Comparison of ENCODE assay signal across 8 cellular contexts in the genomic region with DNA sequence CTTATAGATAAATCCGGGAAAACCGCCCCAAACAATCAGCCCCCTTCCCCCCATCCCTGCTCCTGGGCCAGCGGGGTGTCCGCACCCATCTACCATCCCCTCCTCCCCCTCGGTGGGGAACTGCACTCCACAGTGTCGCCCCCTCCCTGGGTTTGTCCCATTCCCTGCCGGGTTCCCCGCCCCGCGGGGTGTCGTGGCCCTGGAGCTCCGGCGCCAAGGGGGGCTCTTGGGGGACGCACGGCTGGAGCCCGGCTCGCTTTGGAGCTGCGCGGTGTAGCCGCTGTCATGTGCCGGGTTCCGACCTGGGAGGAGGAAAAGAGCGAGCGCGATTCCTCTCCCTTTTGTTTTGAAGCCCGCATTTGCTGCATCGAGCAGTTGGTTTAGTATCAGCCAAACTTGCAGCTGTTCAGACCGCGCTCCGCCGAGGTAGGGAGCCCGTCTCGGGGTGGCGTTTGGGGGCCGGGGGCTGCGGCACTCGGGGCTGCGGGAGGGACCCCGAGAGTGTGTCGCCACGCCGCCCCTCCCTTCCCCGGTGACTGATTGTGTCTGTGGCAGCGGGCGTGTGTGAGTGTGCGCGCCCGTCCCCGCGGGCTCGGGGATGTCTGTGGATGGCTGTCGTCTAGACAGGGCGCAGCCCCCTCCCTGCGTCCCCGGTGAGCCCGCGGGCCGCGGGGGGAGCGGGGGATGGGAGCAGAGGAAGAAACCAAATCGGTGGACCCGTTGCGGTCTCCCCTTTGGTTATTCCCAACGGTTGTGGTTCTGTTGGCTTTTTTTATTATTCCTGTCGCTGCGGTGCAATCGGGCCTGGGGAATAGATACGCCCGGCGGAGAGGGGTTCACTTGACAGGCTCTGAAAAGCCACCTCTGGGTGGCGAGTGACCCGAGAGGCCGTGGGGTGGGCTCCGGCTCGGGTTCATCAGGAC. TPM values are rescaled to one million over a fixed set of nuclear protein-coding genes. Genes with fewer than 3 reads are reported as not detected.
DNase-seq lines count a peak whose midpoint lies in the region; ATAC-seq and TF ChIP-seq lines count a peak whose summit lies in the region.

No MANE protein-coding gene starts in this region.

- POLR2A ChIA-PET in activated CD4-positive, alpha-beta T cell treated with anti-CD3 and anti-CD28 coated beads for 36 hours (lab: Charles Lee) = no interaction called here

- H3K4me3 ChIP-seq in OCI-LY3 (ENCODE audit: low read length) (peak overlapping the region; percentile 83), foreskin fibroblast (ENCODE audit: low read depth in 1 of 2, low read length in 2 of 2) (peak overlapping the region; percentile 85 to 94), upper lobe of left lung (peak overlapping the region; percentile 73 to 83 (median 82))

- CTCF ChIA-PET in activated CD4-positive, alpha-beta T cell treated with anti-CD3 and anti-CD28 coated beads for 36 hours (lab: Charles Lee) = no interaction called here

- WGBS in upper lobe of left lung, 2 donors = 0 to 3% methylated on average over 5 to 66 of the region's 75 CpGs

- H3K9ac ChIP-seq in OCI-LY3 (ENCODE audit: low read length) = peak overlapping the region; percentile 70

- H3K36me3 ChIP-seq in OCI-LY3 (replicated peaks; ENCODE audit: low read depth, low read length) (no peaks in the 10 kb centered on the region), upper lobe of left lung (no peaks in the 10 kb centered on the region)

- peak overlapping the region; percentile 7; the same call in 1 of the 2 replicates for H2AFZ ChIP-seq in OCI-LY3 (ENCODE audit: low read depth, low read length)

- H3K9me3 Mint-ChIP-seq in activated CD4-positive, alpha-beta T cell treated with anti-CD3 and anti-CD28 coated beads for 36 hours (ENCODE audit: low read depth) = no peaks in the 10 kb centered on the region
- no peaks in the 10 kb centered on the region for H3K9me3 Mint-ChIP-seq in natural killer cell treated with Interleukin-12 subunit alpha and Interleukin-12 subunit beta and Interleukin-15 and Interleukin-18, amount 100 ng/mL, for 72 hours

- no peaks in the 10 kb centered on the region for H3K27me3 ChIP-seq in OCI-LY3 (ENCODE audit: low read depth, low read length)
- H3K27me3 ChIP-seq in upper lobe of left lung = no peaks in the 10 kb centered on the region

- H3K4me3 Mint-ChIP-seq in activated CD4-positive, alpha-beta T cell treated with anti-CD3 and anti-CD28 coated beads for 36 hours = peak overlapping the region; percentile 78
- peak overlapping the region; percentile 78 for H3K4me3 Mint-ChIP-seq in natural killer cell treated with Interleukin-12 subunit alpha and Interleukin-12 subunit beta and Interleukin-15 and Interleukin-18, amount 100 ng/mL, for 72 hours

- H3K9me3 ChIP-seq in OCI-LY3 (ENCODE audit: insufficient read depth, low read length) = no peaks in the 10 kb centered on the region
- no peaks in the 10 kb centered on the region for H3K9me3 ChIP-seq in upper lobe of left lung

- no peak for TF ChIP-seq POLR2A in upper lobe of left lung (IDR thresholded peaks at IDR 0.05)

- H3K36me3 Mint-ChIP-seq in activated CD4-positive, alpha-beta T cell treated with anti-CD3 and anti-CD28 coated beads for 36 hours (ENCODE audit: low read depth) = no peaks in the 10 kb centered on the region
- H3K36me3 Mint-ChIP-seq in natural killer cell treated with Interleukin-12 subunit alpha and Interleukin-12 subunit beta and Interleukin-15 and Interleukin-18, amount 100 ng/mL, for 72 hours = no peaks in the 10 kb centered on the region

- H3K4me1 ChIP-seq in OCI-LY3 (ENCODE audit: low read length) (peaks cover 9% of the 10 kb centered on the region), upper lobe of left lung (peaks cover 4 to 33% (median 8%) of the 10 kb centered on the region in 4 donors)

- peaks cover 33% of the 10 kb centered on the region for H4K20me1 ChIP-seq in OCI-LY3 (ENCODE audit: insufficient read depth, low read length)

- no peak overlapping the region for H3K27ac ChIP-seq in OCI-LY3 (ENCODE audit: low read length)
- peak overlapping the region; percentile 85 to 91 (median 88) for H3K27ac ChIP-seq in upper lobe of left lung

- intact Hi-C loops in activated CD4-positive, alpha-beta T cell treated with anti-CD3 and anti-CD28 coated beads for 36 hours (cut with DNase I, micrococcal nuclease) = loop anchor here in 1 of 2 experiments (1.0 to 2.0 kb wide), 3 partner anchors 379 to 921 kb away; a partner anchor contains a TSS

- TF ChIP-seq CTCF in OCI-LY3 (IDR thresholded peaks at IDR 0.05; ENCODE audit: low read depth, low read length) (no peak), foreskin fibroblast (IDR thresholded peaks at IDR 0.05; ENCODE audit: low read depth, low read length) (no peak), upper lobe of left lung (IDR thresholded peaks at IDR 0.05) (peak in 1 of 6 experiments; percentile 4)

- DNase-seq in activated CD4-positive, alpha-beta T cell treated with anti-CD3 and anti-CD28 coated beads for 36 hours = peak; percentile 47
- DNase-seq in activated CD4-positive, alpha-beta T cell treated with anti-CD3 and anti-CD28 coated beads for 1 hour = no peak
- DNase-seq in activated naive CD4-positive, alpha-beta T cell treated with Interleukin-2 at 50 U/mL for 16 hours = peak; percentile 30
- peak; percentile 46 to 77 for DNase-seq in foreskin fibroblast
- no peak for DNase-seq in natural killer cell treated with Interleukin-12 subunit alpha and Interleukin-12 subunit beta and Interleukin-15 and Interleukin-18, amount 100 ng/mL, for 72 hours (ENCODE audit: low spot score)
- DNase-seq in upper lobe of left lung = peak; percentile 28 to 89

- no peak for TF ChIP-seq EP300 in upper lobe of left lung (IDR thresholded peaks at IDR 0.05)

- peak; percentile 24 for ATAC-seq in activated CD4-positive, alpha-beta T cell treated with anti-CD3 and anti-CD28 coated beads for 36 hours
- peak in 1 of 2 donors; percentile 34 for ATAC-seq in natural killer cell treated with Interleukin-12 subunit alpha and Interleukin-12 subunit beta and Interleukin-15 and Interleukin-18, amount 100 ng/mL, for 72 hours
- ATAC-seq in upper lobe of left lung (ENCODE audit: low FRiP score in 2 of 2) (peak; percentile 32 to 38), GM19463 (IDR thresholded peaks at IDR 0.05; ENCODE audit: unreplicated experiment) (no peak)

- H3K27me3 Mint-ChIP-seq in activated CD4-positive, alpha-beta T cell treated with anti-CD3 and anti-CD28 coated beads for 36 hours = peaks cover 13% of the 10 kb centered on the region
- peaks cover 3 to 11% of the 10 kb centered on the region in 2 donors for H3K27me3 Mint-ChIP-seq in natural killer cell treated with Interleukin-12 subunit alpha and Interleukin-12 subunit beta and Interleukin-15 and Interleukin-18, amount 100 ng/mL, for 72 hours

- H3K79me2 ChIP-seq in OCI-LY3 (ENCODE audit: low read length) = peaks cover 28% of the 10 kb centered on the region

- peak overlapping the region; percentile 90 for H3K4me2 ChIP-seq in OCI-LY3 (ENCODE audit: low read length)

- H3K27ac Mint-ChIP-seq in activated CD4-positive, alpha-beta T cell treated with anti-CD3 and anti-CD28 coated beads for 36 hours = no peak overlapping the region
- H3K27ac Mint-ChIP-seq in natural killer cell treated with Interleukin-12 subunit alpha and Interleukin-12 subunit beta and Interleukin-15 and Interleukin-18, amount 100 ng/mL, for 72 hours = peak overlapping the region in 1 of 2 donors; percentile 54

- peaks cover 14% of the 10 kb centered on the region for H3K4me1 Mint-ChIP-seq in activated CD4-positive, alpha-beta T cell treated with anti-CD3 and anti-CD28 coated beads for 36 hours
- peaks cover 4 to 8% of the 10 kb centered on the region in 2 donors for H3K4me1 Mint-ChIP-seq in natural killer cell treated with Interleukin-12 subunit alpha and Interleukin-12 subunit beta and Interleukin-15 and Interleukin-18, amount 100 ng/mL, for 72 hours (ENCODE audit: low read depth in 2 of 2)

RNA-seq across cellular contexts. Expression of a gene that starts 0.8 kb away (rescaled TPM):
- total RNA-seq in activated CD4-positive, alpha-beta T cell treated with anti-CD3 and anti-CD28 coated beads for 36 hours = 1 to 10 TPM; 4.5 to 5.3 TPM
- total RNA-seq in natural killer cell treated with Interleukin-12 subunit alpha and Interleukin-12 subunit beta and Interleukin-15 and Interleukin-18, amount 100 ng/mL, for 72 hours = 10 to 100 TPM in 1 of 2 donors, 1 to 10 TPM in 1; 8.4 to 13.0 TPM
- 10 to 100 TPM; 32.1 to 62.4 (median 47.8) TPM for total RNA-seq in upper lobe of left lung

Comparison
In these comparisons a context has a peak if more than half of its experiments do, and no peak if none do; other contexts are left out.
1. DNase-seq: peak in activated CD4-positive, alpha-beta T cell treated with anti-CD3 and anti-CD28 coated beads for 36 hours (single experiment), activated naive CD4-positive, alpha-beta T cell treated with Interleukin-2 at 50 U/mL for 16 hours (single experiment), foreskin fibroblast (2 of 2) and upper lobe of left lung (2 of 2); none in activated CD4-positive, alpha-beta T cell treated with anti-CD3 and anti-CD28 coated beads for 1 hour (single experiment) and natural killer cell treated with Interleukin-12 subunit alpha and Interleukin-12 subunit beta and Interleukin-15 and Interleukin-18, amount 100 ng/mL, for 72 hours (single experiment).
2. Peak in every context shown above with its lines, with median percentiles within 50 percentile points of each other: H3K4me3 ChIP-seq.